In the genomic region with DNA sequence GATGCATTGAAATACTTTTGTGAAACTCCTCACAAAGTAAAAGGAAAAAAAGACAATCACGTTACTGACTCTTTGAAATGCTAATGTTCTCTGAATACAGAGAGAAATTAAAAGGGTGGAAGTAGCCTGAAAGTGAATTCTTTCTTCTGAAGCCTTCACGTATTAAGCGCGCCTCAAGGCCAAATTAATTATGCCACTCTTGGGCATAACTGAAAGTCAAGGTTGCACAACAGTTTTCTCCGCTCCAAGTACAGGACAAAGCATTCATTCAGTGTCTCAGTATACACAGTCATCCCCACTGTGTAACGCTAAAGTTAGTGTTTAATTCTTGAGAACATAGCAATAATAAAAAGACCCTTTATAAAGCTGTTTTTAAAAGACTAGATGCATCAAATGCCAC, we compare ENCODE assay signal across 1 cellular context.
TF ChIP-seq lines count a peak whose summit lies in the region.

No MANE protein-coding gene starts in this region.

TF ChIP-seq in WTC11, 78 proteins besides CTCF, POLR2A, EP300 and RAD21 (continued from another document):
- TF ChIP-seq ZBTB21 (CRISPR knock-in tag; IDR thresholded peaks at IDR 0.05; ENCODE audit: borderline replicate concordance) (no peak), ZNF396 (CRISPR knock-in tag; IDR thresholded peaks at IDR 0.05; ENCODE audit: borderline replicate concordance) (no peak), ZNF416 (CRISPR knock-in tag; IDR thresholded peaks at IDR 0.05) (no peak), IRF2 (CRISPR knock-in tag; IDR thresholded peaks at IDR 0.05; ENCODE audit: borderline replicate concordance, low read depth) (no peak), EMX1 (CRISPR knock-in tag; IDR thresholded peaks at IDR 0.05) (no peak)
- TF ChIP-seq, protein P1, sequence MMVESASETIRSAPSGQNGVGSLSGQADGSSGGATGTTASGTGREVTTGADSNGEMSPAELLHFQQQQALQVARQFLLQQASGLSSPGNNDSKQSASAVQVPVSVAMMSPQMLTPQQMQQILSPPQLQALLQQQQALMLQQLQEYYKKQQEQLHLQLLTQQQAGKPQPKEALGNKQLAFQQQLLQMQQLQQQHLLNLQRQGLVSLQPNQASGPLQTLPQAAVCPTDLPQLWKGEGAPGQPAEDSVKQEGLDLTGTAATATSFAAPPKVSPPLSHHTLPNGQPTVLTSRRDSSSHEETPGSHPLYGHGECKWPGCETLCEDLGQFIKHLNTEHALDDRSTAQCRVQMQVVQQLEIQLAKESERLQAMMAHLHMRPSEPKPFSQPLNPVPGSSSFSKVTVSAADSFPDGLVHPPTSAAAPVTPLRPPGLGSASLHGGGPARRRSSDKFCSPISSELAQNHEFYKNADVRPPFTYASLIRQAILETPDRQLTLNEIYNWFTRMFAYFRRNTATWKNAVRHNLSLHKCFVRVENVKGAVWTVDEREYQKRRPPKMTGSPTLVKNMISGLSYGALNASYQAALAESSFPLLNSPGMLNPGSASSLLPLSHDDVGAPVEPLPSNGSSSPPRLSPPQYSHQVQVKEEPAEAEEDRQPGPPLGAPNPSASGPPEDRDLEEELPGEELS (CRISPR knock-in tag; IDR thresholded peaks at IDR 0.05), result no peak
- TF ChIP-seq, protein P2, sequence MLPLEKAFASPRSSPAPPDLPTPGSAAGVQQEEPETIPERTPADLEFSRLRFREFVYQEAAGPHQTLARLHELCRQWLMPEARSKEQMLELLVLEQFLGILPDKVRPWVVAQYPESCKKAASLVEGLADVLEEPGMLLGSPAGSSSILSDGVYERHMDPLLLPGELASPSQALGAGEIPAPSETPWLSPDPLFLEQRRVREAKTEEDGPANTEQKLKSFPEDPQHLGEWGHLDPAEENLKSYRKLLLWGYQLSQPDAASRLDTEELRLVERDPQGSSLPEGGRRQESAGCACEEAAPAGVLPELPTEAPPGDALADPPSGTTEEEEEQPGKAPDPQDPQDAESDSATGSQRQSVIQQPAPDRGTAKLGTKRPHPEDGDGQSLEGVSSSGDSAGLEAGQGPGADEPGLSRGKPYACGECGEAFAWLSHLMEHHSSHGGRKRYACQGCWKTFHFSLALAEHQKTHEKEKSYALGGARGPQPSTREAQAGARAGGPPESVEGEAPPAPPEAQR (CRISPR knock-in tag; IDR thresholded peaks at IDR 0.05), result no peak
